ENCODE assay signal across 12 cellular contexts in genomic region chr22:21098099-21098671, GRCh38. TPM values are rescaled to one million over a fixed set of nuclear protein-coding genes. Genes with fewer than 3 reads are reported as not detected.
DNase-seq lines count a peak whose midpoint lies in the region; ATAC-seq and TF ChIP-seq lines count a peak whose summit lies in the region.
"Had no signal": no experiment of that assay in that cellular context is flagged by ENCODE, and none has a peak within 500 bp of the region (broad histone marks: within the 10 kb centered on the region; RNA-seq: fewer than 3 reads in every experiment).

No MANE protein-coding gene starts in this region.

- H3K4me2 ChIP-seq in Loucy (ENCODE audit: low read depth, low read length, poor library complexity, severe bottlenecking) (no peak overlapping the region), neural progenitor cell (no peak overlapping the region)

- no peaks in the 10 kb centered on the region for H3K9me3 ChIP-seq in Loucy (ENCODE audit: insufficient read depth, low read depth, low read length)
- H3K9me3 ChIP-seq in neural progenitor cell (ENCODE audit: low read depth), result no peaks in the 10 kb centered on the region
- H3K9me3 ChIP-seq: prostate gland, tibial nerve had no signal

- no peak overlapping the region for H3K27ac Mint-ChIP-seq in activated CD8-positive, alpha-beta T cell treated with anti-CD3 and anti-CD28 coated beads, Interleukin-2, amount 10 ng/mL, durations not matched to agents 7 days and 5 days
- H3K27ac Mint-ChIP-seq in neural progenitor cell, result peak overlapping the region; percentile 42

- H2AFZ ChIP-seq in Loucy (ENCODE audit: low read length) (0 out of 2 replicates have a peak overlapping the region, but pooled peaks have one; percentile 7), neural progenitor cell (replicated peaks) (no peak overlapping the region)

- H3K36me3 ChIP-seq in Loucy (ENCODE audit: insufficient read depth, low read length) (no peaks in the 10 kb centered on the region), neural progenitor cell (no peaks in the 10 kb centered on the region)
- H3K36me3 ChIP-seq: prostate gland, tibial nerve had no signal

- intact Hi-C loops in left colon (cut with DNase I, micrococcal nuclease), result no loop called here

- H3K4me3 ChIP-seq in Loucy (ENCODE audit: low read length, poor library complexity, severe bottlenecking) (no peak overlapping the region), neural progenitor cell (no peak overlapping the region)
- H3K4me3 ChIP-seq: prostate gland, tibial nerve had no signal

- H4K20me1 ChIP-seq in Loucy (ENCODE audit: insufficient read depth, low read length, poor library complexity, severe bottlenecking), result no peaks in the 10 kb centered on the region
- H4K20me1 ChIP-seq in neural progenitor cell (ENCODE audit: low read depth), result no peaks in the 10 kb centered on the region

- H3K79me2 ChIP-seq in Loucy (ENCODE audit: insufficient read depth, low read length) (no peaks in the 10 kb centered on the region), neural progenitor cell (ENCODE audit: low read depth) (no peaks in the 10 kb centered on the region)

- H3K9me2 ChIP-seq in Loucy (replicated peaks; ENCODE audit: low read depth, low read length), result no peaks in the 10 kb centered on the region

- CTCF ChIA-PET in activated CD8-positive, alpha-beta T cell treated with anti-CD3 and anti-CD28 coated beads, Interleukin-2, amount 10 ng/mL, durations not matched to agents 7 days and 5 days (lab: Charles Lee), result no interaction called here

- peaks cover 12% of the 10 kb centered on the region for H3K4me1 Mint-ChIP-seq in activated CD8-positive, alpha-beta T cell treated with anti-CD3 and anti-CD28 coated beads, Interleukin-2, amount 10 ng/mL, durations not matched to agents 7 days and 5 days (ENCODE audit: low read depth)
- peaks cover 9% of the 10 kb centered on the region for H3K4me1 Mint-ChIP-seq in neural progenitor cell

- peaks cover 9% of the 10 kb centered on the region for H3K27me3 Mint-ChIP-seq in activated CD8-positive, alpha-beta T cell treated with anti-CD3 and anti-CD28 coated beads, Interleukin-2, amount 10 ng/mL, durations not matched to agents 7 days and 5 days (ENCODE audit: low read depth)
- peaks cover 6% of the 10 kb centered on the region for H3K27me3 Mint-ChIP-seq in neural progenitor cell (ENCODE audit: insufficient read depth, low read depth)

- no peak overlapping the region for H3K9ac ChIP-seq in Loucy (ENCODE audit: low read depth, low read length, poor library complexity, severe bottlenecking)
- H3K9ac ChIP-seq in neural progenitor cell, result no peak overlapping the region

- ATAC-seq in activated CD8-positive, alpha-beta T cell treated with anti-CD3 and anti-CD28 coated beads, Interleukin-2, amount 10 ng/mL, durations not matched to agents 7 days and 5 days, result no peak
- ATAC-seq in left colon, result no peak

- H3K27me3 ChIP-seq in Loucy (ENCODE audit: insufficient read depth, low read length, poor library complexity, severe bottlenecking) (no peaks in the 10 kb centered on the region), neural progenitor cell (peaks cover 13% of the 10 kb centered on the region)
- H3K27me3 ChIP-seq: tibial nerve had no signal

- peak; percentile 18 for DNase-seq in activated CD4-positive, alpha-beta T cell treated with anti-CD3 and anti-CD28 coated beads for 48 hours
- no peak for DNase-seq in activated CD4-positive, alpha-beta T cell treated with anti-CD3 and anti-CD28 coated beads for 1 hour
- peak; percentile 23 for DNase-seq in activated CD8-positive, alpha-beta T cell treated with anti-CD3 and anti-CD28 coated beads, Interleukin-2, amount 10 ng/mL, durations not matched to agents 7 days and 5 days
- no peak for DNase-seq in neural progenitor cell (ENCODE audit: low spot score)
- DNase-seq in NCI-H2171 (lab: John Stamatoyannopoulos, UW), result no peak
- no peak for DNase-seq in GM19240 (ENCODE audit: insufficient read length, low spot score)
- DNase-seq in left colon, result no peak
- DNase-seq: glutamatergic neuron, NCI-H2081 treated with DMSO at 0.1 percent for 48 hours had no signal

- no peaks in the 10 kb centered on the region for H3K9me3 Mint-ChIP-seq in activated CD8-positive, alpha-beta T cell treated with anti-CD3 and anti-CD28 coated beads, Interleukin-2, amount 10 ng/mL, durations not matched to agents 7 days and 5 days (ENCODE audit: insufficient read depth)
- H3K9me3 Mint-ChIP-seq in neural progenitor cell, result no peaks in the 10 kb centered on the region

- POLR2A ChIA-PET in activated CD8-positive, alpha-beta T cell treated with anti-CD3 and anti-CD28 coated beads, Interleukin-2, amount 10 ng/mL, durations not matched to agents 7 days and 5 days (lab: Charles Lee), result no interaction called here

- no peaks in the 10 kb centered on the region for H3K36me3 Mint-ChIP-seq in activated CD8-positive, alpha-beta T cell treated with anti-CD3 and anti-CD28 coated beads, Interleukin-2, amount 10 ng/mL, durations not matched to agents 7 days and 5 days (ENCODE audit: low read depth)
- no peaks in the 10 kb centered on the region for H3K36me3 Mint-ChIP-seq in neural progenitor cell

- H3F3A ChIP-seq in Loucy (ENCODE audit: low read depth) (no peaks in the 10 kb centered on the region), neural progenitor cell (ENCODE audit: low read depth) (no peaks in the 10 kb centered on the region)

- H3K4me3 Mint-ChIP-seq in activated CD8-positive, alpha-beta T cell treated with anti-CD3 and anti-CD28 coated beads, Interleukin-2, amount 10 ng/mL, durations not matched to agents 7 days and 5 days, result no peak overlapping the region
- H3K4me3 Mint-ChIP-seq in neural progenitor cell, result peak overlapping the region; percentile 35

- H3K4me1 ChIP-seq in Loucy (ENCODE audit: insufficient read depth, low read length, poor library complexity, severe bottlenecking), result peaks cover 20% of the 10 kb centered on the region
- H3K4me1 ChIP-seq in neural progenitor cell, result no peaks in the 10 kb centered on the region
- H3K4me1 ChIP-seq: prostate gland had no signal

- H3K27ac ChIP-seq in neural progenitor cell, result no peak overlapping the region
- H3K27ac ChIP-seq: prostate gland, tibial nerve had no signal

- TF ChIP-seq CTCF in Loucy (conservative IDR thresholded peaks at IDR 0.05; ENCODE audit: low read length) (peak; percentile 68), neural progenitor cell (IDR thresholded peaks at IDR 0.05) (no peak)

RNA-seq across cellular contexts. Expression of gene LRRC74B, which starts 52.4 kb away (rescaled TPM):
- not detected for total RNA-seq in activated CD8-positive, alpha-beta T cell treated with anti-CD3 and anti-CD28 coated beads, Interleukin-2, amount 10 ng/mL, durations not matched to agents 7 days and 5 days
- total RNA-seq in neural progenitor cell (ENCODE audit: low replicate concordance), result not detected in 2 replicates
- total RNA-seq in left colon, result under 1 TPM in 1 of 2 donors, not detected in 1; 0.18 TPM

Comparison
In these comparisons a context has a peak if more than half of its experiments do, and no peak if none do; other contexts are left out.
1. DNase-seq: peak in activated CD4-positive, alpha-beta T cell treated with anti-CD3 and anti-CD28 coated beads for 48 hours (single experiment) and activated CD8-positive, alpha-beta T cell treated with anti-CD3 and anti-CD28 coated beads, Interleukin-2, amount 10 ng/mL, durations not matched to agents 7 days and 5 days (single experiment); none in activated CD4-positive, alpha-beta T cell treated with anti-CD3 and anti-CD28 coated beads for 1 hour (single experiment), neural progenitor cell (single experiment), NCI-H2171 (single experiment), GM19240 (single experiment) and left colon (0 of 2).